Comparison of ENCODE assay signal across 14 cellular contexts in the genomic region with DNA sequence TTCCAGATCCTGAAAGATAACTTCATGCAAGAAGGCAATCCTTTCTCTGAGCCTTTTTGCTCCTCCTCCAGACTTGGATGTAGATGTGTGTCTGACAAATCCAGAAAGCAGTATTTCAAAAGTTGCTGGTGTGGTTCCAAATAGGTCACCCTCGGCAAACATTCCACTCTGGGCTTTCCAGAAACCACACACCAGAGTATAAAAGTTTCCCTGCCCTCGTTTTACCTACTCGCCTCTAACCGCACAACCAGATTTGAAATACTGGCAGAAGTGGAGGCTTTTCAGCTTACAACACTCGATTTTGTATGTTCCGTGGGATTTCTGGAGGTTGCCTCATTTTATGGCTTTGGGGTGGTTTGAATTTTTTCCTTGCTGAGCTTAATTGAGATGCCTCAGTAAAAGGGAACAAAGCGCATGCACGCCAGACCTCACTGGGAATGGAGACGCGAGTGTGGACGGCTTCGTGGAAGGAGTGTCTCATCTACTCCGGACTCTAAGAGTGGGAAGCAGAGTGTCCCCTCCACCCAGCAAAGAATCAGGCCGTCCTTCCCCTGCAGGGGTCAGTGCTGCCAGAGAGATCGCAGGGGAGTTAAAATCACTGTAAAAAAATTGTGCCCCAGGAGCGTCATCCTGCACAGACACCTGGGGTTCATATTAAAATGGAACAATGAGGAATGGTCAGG. TPM values are rescaled to one million over a fixed set of nuclear protein-coding genes. Genes with fewer than 3 reads are reported as not detected.
DNase-seq lines count a peak whose midpoint lies in the region; ATAC-seq, FAIRE-seq and TF ChIP-seq lines count a peak whose summit lies in the region.
"Had no signal": no experiment of that assay in that cellular context is flagged by ENCODE, and none has a peak within 500 bp of the region (broad histone marks: within the 10 kb centered on the region; RNA-seq: fewer than 3 reads in every experiment).

No MANE protein-coding gene starts in this region.

- in situ Hi-C loops in HepG2 (cut with HindIII; ENCODE audit: extremely low pct_ligation_motif_present, low pct_unique_long_range_greater_than_20kb), result no loop called here

- no peaks in the 10 kb centered on the region for H3K27me3 Mint-ChIP-seq in activated T-cell treated with anti-CD3 and anti-CD28 coated beads, Interleukin-2, amount 50 U/mL, for 4 hours (ENCODE audit: low read depth)

- FAIRE-seq in HepG2 (lab: Jason Lieb, UNC), result no peak
- FAIRE-seq: GM12878 had no signal

- CTCF ChIA-PET in HepG2 (lab: Yijun Ruan, JAX; ENCODE audit: low intra/inter-chr PET ratio, low total read pairs), result no interaction called here

- no peaks in the 10 kb centered on the region for H4K20me1 ChIP-seq in HepG2 (ENCODE audit: insufficient read depth, low read length)

- H3K9ac ChIP-seq in liver (ENCODE audit: low read depth in 1 of 2, low read length in 2 of 2) (peak overlapping the region in 1 of 2 donors; percentile 64), HepG2 (ENCODE audit: insufficient read depth, low read depth, low read length) (no peak overlapping the region)
- H3K9ac ChIP-seq: parathyroid adenoma had no signal

- BruUV-seq in HepG2 (replicated peaks; lab: Mats Ljungman, UMichigan), result no TSS peak

- no peaks in the 10 kb centered on the region for H3K79me2 ChIP-seq in HepG2 (ENCODE audit: insufficient read depth, low read length)
- H3K79me2 ChIP-seq: parathyroid adenoma had no signal

- no peak overlapping the region for H2AFZ ChIP-seq in HepG2 (ENCODE audit: low read length)
- H2AFZ ChIP-seq: parathyroid adenoma had no signal

- H3K36me3 ChIP-seq in liver (ENCODE audit: control insufficient read depth in 4 of 4, insufficient read depth in 3 of 4, low read depth in 1 of 4, low read length in 3 of 4) (no peaks in the 10 kb centered on the region), HepG2 (replicated peaks in 1 of 2; ENCODE audit: control insufficient read depth in 1 of 2, insufficient read depth in 2 of 2, low read length in 2 of 2) (peaks cover 2 to 17% of the 10 kb centered on the region in 2 experiments; a peak in 3 of 5 replicates), mucosa of descending colon (ENCODE audit: low read depth) (no peaks in the 10 kb centered on the region)

- H3K27ac ChIP-seq in liver (ENCODE audit: low read depth in 1 of 2, low read length in 2 of 2), result peak overlapping the region; percentile 55 to 76
- H3K27ac ChIP-seq in HepG2 (ENCODE audit: extremely low read length, insufficient read depth, low read length), result no peak overlapping the region
- H3K27ac ChIP-seq: parathyroid adenoma had no signal

- no peak for DNase-seq in HepG2 (ENCODE audit: low spot score)
- peak; percentile 68 for DNase-seq in epithelial cell of esophagus (ENCODE audit: low read depth)
- no peak for DNase-seq in mucosa of descending colon
- DNase-seq in cortex of kidney (lab: John Stamatoyannopoulos, UW), result no peak
- no peak for DNase-seq in AML-193 (lab: John Stamatoyannopoulos, UW)
- no peak for DNase-seq in activated T-cell treated with anti-CD3 and anti-CD28 coated beads, Interleukin-2, amount 50 U/mL, for 4 hours
- DNase-seq: ACHN, NCI-H2227 treated with DMSO at 0.1 percent for 48 hours had no signal

- TF ChIP-seq RAD21 in liver (IDR thresholded peaks at IDR 0.05) (peak; percentile 42 to 62), HepG2 (CRISPR knock-in tag; IDR thresholded peaks at IDR 0.05) (no peak)

- intact Hi-C loops in HepG2 (cut with micrococcal nuclease; ENCODE audit: unreplicated experiment), result no loop called here
- intact Hi-C loops in mucosa of descending colon (cut with DNase I, micrococcal nuclease), result no loop called here

- ATAC-seq in HepG2, result no peak
- ATAC-seq in mucosa of descending colon, result peak; percentile 24
- no peak for ATAC-seq in HG02610 (IDR thresholded peaks at IDR 0.05; ENCODE audit: unreplicated experiment)
- ATAC-seq in activated T-cell treated with anti-CD3 and anti-CD28 coated beads, Interleukin-2, amount 50 U/mL, for 4 hours, result no peak
- ATAC-seq: GM12878; stimulated activated memory B cell treated with anti-CD40 and anti-IgM and Interleukin-4, amounts not matched to agents 10 μg/mL and 1 μg/mL and 100 μg/mL, for 72 hours had no signal

- POLR2A ChIA-PET in HepG2 (lab: Yijun Ruan, JAX), result no interaction called here

- H3K4me1 Mint-ChIP-seq in activated T-cell treated with anti-CD3 and anti-CD28 coated beads, Interleukin-2, amount 50 U/mL, for 4 hours (ENCODE audit: low read depth), result peaks cover 1% of the 10 kb centered on the region
- H3K4me1 Mint-ChIP-seq: stimulated activated memory B cell treated with anti-CD40 and anti-IgM and Interleukin-4, amounts not matched to agents 10 μg/mL and 1 μg/mL and 100 μg/mL, for 72 hours had no signal

- H3K4me2 ChIP-seq in HepG2 (ENCODE audit: low read depth, low read length), result no peak overlapping the region

- WGBS in liver, result 55% methylated on average over 16 of the region's 16 CpGs
- 94% methylated on average over 16 of the region's 16 CpGs for WGBS in HepG2 (ENCODE audit: low lambda C conversion rate)

- no peaks in the 10 kb centered on the region for H3K9me3 ChIP-seq in liver (ENCODE audit: control insufficient read depth in 4 of 4, low read length in 3 of 4)
- H3K9me3 ChIP-seq in HepG2 (ENCODE audit: low read length), result no peaks in the 10 kb centered on the region
- H3K9me3 ChIP-seq in mucosa of descending colon, result no peaks in the 10 kb centered on the region

- TF ChIP-seq EP300 in HepG2 (IDR thresholded peaks at IDR 0.05; ENCODE audit: low read depth in 2 of 2, low read length in 2 of 2) (no peak), HepG2 (CRISPR knock-in tag; IDR thresholded peaks at IDR 0.05; ENCODE audit: borderline replicate concordance) (no peak)

- H3K27me3 ChIP-seq in liver (ENCODE audit: control insufficient read depth in 4 of 4, insufficient read depth in 4 of 4, low read length in 3 of 4), result no peaks in the 10 kb centered on the region
- no peaks in the 10 kb centered on the region for H3K27me3 ChIP-seq in HepG2 (ENCODE audit: control insufficient read depth in 1 of 2, insufficient read depth in 2 of 2, low read length in 2 of 2)

- H3K36me3 Mint-ChIP-seq in activated T-cell treated with anti-CD3 and anti-CD28 coated beads, Interleukin-2, amount 50 U/mL, for 4 hours (ENCODE audit: insufficient read depth), result no peaks in the 10 kb centered on the region
- H3K36me3 Mint-ChIP-seq: stimulated activated memory B cell treated with anti-CD40 and anti-IgM and Interleukin-4, amounts not matched to agents 10 μg/mL and 1 μg/mL and 100 μg/mL, for 72 hours had no signal

- TF ChIP-seq POLR2A in HepG2 (IDR thresholded peaks at IDR 0.05; ENCODE audit: insufficient read depth in 1 of 2, low read depth in 2 of 2, low read length in 2 of 2), result no peak

- H3K4me3 ChIP-seq in liver (ENCODE audit: low read depth in 1 of 3, low read length in 3 of 3) (no peak overlapping the region), HepG2 (replicated peaks in 1 of 3; ENCODE audit: insufficient read depth in 1 of 3, low read depth in 2 of 3, low read length in 3 of 3) (no peak overlapping the region), epithelial cell of esophagus (ENCODE audit: low read length) (no peak overlapping the region), mucosa of descending colon (no peak overlapping the region)
- H3K4me3 ChIP-seq: GM12878 had no signal

- TF ChIP-seq CTCF in liver (IDR thresholded peaks at IDR 0.05; ENCODE audit: low read depth, low read length, missing input control), result no peak
- TF ChIP-seq CTCF in HepG2 (CRISPR knock-in tag; IDR thresholded peaks at IDR 0.05), result no peak
- no peak for TF ChIP-seq CTCF in epithelial cell of esophagus (IDR thresholded peaks at IDR 0.05; ENCODE audit: insufficient read depth, low read depth, low read length, missing control alignments)
- TF ChIP-seq CTCF in mucosa of descending colon (IDR thresholded peaks at IDR 0.05), result no peak

- H3K9me3 Mint-ChIP-seq in activated T-cell treated with anti-CD3 and anti-CD28 coated beads, Interleukin-2, amount 50 U/mL, for 4 hours, result no peaks in the 10 kb centered on the region
- H3K9me3 Mint-ChIP-seq: activated T-helper 1 cell treated with anti-CD3 and anti-CD28 coated beads, Interleukin-12 subunit alpha, Interleukin-12 subunit beta, Interleukin-2, Interleukin-4 antibody, amounts not matched to agents 30 ng/mL and 10 ng/mL and 1 ng/mL, durations not matched to agents 14 hours and 24 hours and 36 hours; stimulated activated memory B cell treated with anti-CD40 and anti-IgM and Interleukin-4, amounts not matched to agents 10 μg/mL and 1 μg/mL and 100 μg/mL, for 72 hours had no signal

- no peak overlapping the region for H3K4me3 Mint-ChIP-seq in activated T-cell treated with anti-CD3 and anti-CD28 coated beads, Interleukin-2, amount 50 U/mL, for 4 hours
- H3K4me3 Mint-ChIP-seq: activated T-helper 1 cell treated with anti-CD3 and anti-CD28 coated beads, Interleukin-12 subunit alpha, Interleukin-12 subunit beta, Interleukin-2, Interleukin-4 antibody, amounts not matched to agents 30 ng/mL and 10 ng/mL and 1 ng/mL, durations not matched to agents 14 hours and 24 hours and 36 hours; stimulated activated memory B cell treated with anti-CD40 and anti-IgM and Interleukin-4, amounts not matched to agents 10 μg/mL and 1 μg/mL and 100 μg/mL, for 72 hours had no signal

- H3K4me1 ChIP-seq in liver (ENCODE audit: control insufficient read depth in 4 of 4, insufficient read depth in 4 of 4, low read length in 3 of 4), result peaks cover 5 to 17% (median 10%) of the 10 kb centered on the region in 4 donors
- H3K4me1 ChIP-seq in HepG2 (ENCODE audit: insufficient read depth, low read length), result no peaks in the 10 kb centered on the region
- no peaks in the 10 kb centered on the region for H3K4me1 ChIP-seq in mucosa of descending colon (ENCODE audit: low read depth)
- H3K4me1 ChIP-seq: parathyroid adenoma had no signal

RNA-seq across cellular contexts. Expression of a gene that starts 44.0 kb away (rescaled TPM):
- 100 to 1,000 TPM; 220 to 584 TPM for total RNA-seq in liver
- 1,000 to 10,000 TPM in 1 of 2 donors, 100 to 1,000 TPM in 1; 578 to 1,995 TPM for polyA plus RNA-seq in liver
- total RNA-seq in HepG2 (2016; rRNA removed; fragmentation: Illumina TruSeq; extraction: Trizol), result 3,331 and 4,246 TPM in 2 replicates
- 5,225 and 5,854 TPM in 2 replicates for total RNA-seq in HepG2 (2016; cell fraction: cytosol; rRNA removed; fragmentation: Illumina TruSeq; extraction: Trizol; ENCODE audit: low read depth)
- 3,362 and 4,378 TPM in 2 replicates for total RNA-seq in HepG2 (2016; cell fraction: insoluble cytoplasmic fraction; rRNA removed; fragmentation: Illumina TruSeq; extraction: Trizol)
- total RNA-seq in HepG2 (2016; cell fraction: membrane; rRNA removed; fragmentation: Illumina TruSeq; extraction: Trizol), result 8,556 and 9,092 TPM in 2 replicates
- total RNA-seq in HepG2 (2016; cell fraction: nucleus; rRNA removed; fragmentation: Illumina TruSeq; extraction: Trizol), result 1,122 and 1,268 TPM in 2 replicates
- 3,582 and 3,614 TPM in 2 replicates for polyA plus RNA-seq in HepG2 (2011; rRNA removed)
- 3,176 and 4,386 TPM in 2 replicates for polyA plus RNA-seq in HepG2 (2011; cell fraction: cytosol; rRNA removed)
- polyA plus RNA-seq in HepG2 (2011; cell fraction: nucleus; rRNA removed), result 741 and 878 TPM in 2 replicates
- 8,552 and 9,844 TPM in 2 replicates for polyA plus RNA-seq in HepG2 (2012)
- 7,218 and 7,614 TPM in 2 replicates for polyA plus RNA-seq in HepG2 (2016; cell fraction: cytosol; fragmentation: Illumina TruSeq; extraction: Trizol; ENCODE audit: low read depth)
- polyA plus RNA-seq in HepG2 (2016; cell fraction: insoluble cytoplasmic fraction; fragmentation: Illumina TruSeq; extraction: Trizol; ENCODE audit: low read depth), result 4,222 and 4,697 TPM in 2 replicates
- polyA plus RNA-seq in HepG2 (2016; cell fraction: membrane; fragmentation: Illumina TruSeq; extraction: Trizol; ENCODE audit: low read depth), result 8,348 and 8,377 TPM in 2 replicates
- 2,101 and 2,110 TPM in 2 replicates for polyA plus RNA-seq in HepG2 (2016; cell fraction: nucleus; fragmentation: Illumina TruSeq; extraction: Trizol; ENCODE audit: insufficient read depth, low read depth)
- 234 and 364 TPM in 2 replicates for polyA minus RNA-seq in HepG2 (2011; rRNA and poly(A)+ RNA removed; ENCODE audit: low replicate concordance)
- polyA minus RNA-seq in HepG2 (2011; cell fraction: cytosol; rRNA and poly(A)+ RNA removed), result 317 and 452 TPM in 2 replicates
- 241 and 344 TPM in 2 replicates for polyA minus RNA-seq in HepG2 (2011; cell fraction: nucleus; rRNA and poly(A)+ RNA removed)
- total RNA-seq in mucosa of descending colon, result 1,000 to 10,000 TPM in 2 of 3 donors, 100 to 1,000 TPM in 1; 933 to 1,008 (median 1,005) TPM
- 1,000 to 10,000 TPM; 1,558 to 1,629 (median 1,588) TPM for total RNA-seq in activated T-cell treated with anti-CD3 and anti-CD28 coated beads, Interleukin-2, amount 50 U/mL, for 4 hours
